ENCODE assay signal across 23 cellular contexts in genomic region chr6:40961831-40962230, GRCh38.
DNase-seq lines count a peak whose midpoint lies in the region; ATAC-seq and TF ChIP-seq lines count a peak whose summit lies in the region.
"Had no signal": no experiment of that assay in that cellular context is flagged by ENCODE, and none has a peak within 500 bp of the region (broad histone marks: within the 10 kb centered on the region; RNA-seq: fewer than 3 reads in every experiment).

No MANE protein-coding gene starts in this region.

- H3K4me1 Mint-ChIP-seq in activated naive CD8-positive, alpha-beta T cell treated with anti-CD3 and anti-CD28 coated beads, Interleukin-2, amount 10 ng/mL, durations not matched to agents 7 days and 5 days, result peaks cover 13% of the 10 kb centered on the region
- H3K4me1 Mint-ChIP-seq in activated naive CD8-positive, alpha-beta T cell treated with anti-CD3 and anti-CD28 coated beads for 36 hours, result peaks cover 8% of the 10 kb centered on the region

- H3K9me3 ChIP-seq in mammary epithelial cell (replicated peaks; ENCODE audit: insufficient read depth, low read length) (no peaks in the 10 kb centered on the region), smooth muscle cell (replicated peaks; ENCODE audit: low read depth) (no peaks in the 10 kb centered on the region)
- H3K9me3 ChIP-seq: colonic mucosa, esophagus squamous epithelium, left lung, ovary had no signal

- 90% methylated on average over 4 of the region's 4 CpGs for WGBS in mammary epithelial cell (ENCODE audit: low coverage, missing lambda C conversion rate)
- 100% methylated on average over 4 of the region's 4 CpGs for WGBS in smooth muscle cell (ENCODE audit: low lambda C conversion rate)

- H3K9ac ChIP-seq in KMS-11 (no peak overlapping the region), mammary epithelial cell (ENCODE audit: insufficient read depth, low read length) (no peak overlapping the region), smooth muscle cell (ENCODE audit: low read depth) (no peak overlapping the region)

- no peaks in the 10 kb centered on the region for H3K9me3 Mint-ChIP-seq in activated naive CD8-positive, alpha-beta T cell treated with anti-CD3 and anti-CD28 coated beads, Interleukin-2, amount 10 ng/mL, durations not matched to agents 7 days and 5 days
- no peaks in the 10 kb centered on the region for H3K9me3 Mint-ChIP-seq in activated naive CD8-positive, alpha-beta T cell treated with anti-CD3 and anti-CD28 coated beads for 36 hours
- H3K9me3 Mint-ChIP-seq: effector memory CD8-positive, alpha-beta T cell; nephron had no signal

- H4K20me1 ChIP-seq in KMS-11 (ENCODE audit: insufficient read depth), result no peaks in the 10 kb centered on the region
- H4K20me1 ChIP-seq in mammary epithelial cell (ENCODE audit: insufficient read depth, low read length), result no peaks in the 10 kb centered on the region
- no peaks in the 10 kb centered on the region for H4K20me1 ChIP-seq in smooth muscle cell (ENCODE audit: low read depth)

- H3K4me3 Mint-ChIP-seq in activated naive CD8-positive, alpha-beta T cell treated with anti-CD3 and anti-CD28 coated beads, Interleukin-2, amount 10 ng/mL, durations not matched to agents 7 days and 5 days, result peak overlapping the region; percentile 30
- H3K4me3 Mint-ChIP-seq in activated naive CD8-positive, alpha-beta T cell treated with anti-CD3 and anti-CD28 coated beads for 36 hours, result no peak overlapping the region
- H3K4me3 Mint-ChIP-seq: effector memory CD8-positive, alpha-beta T cell; nephron had no signal

- POLR2A ChIA-PET in activated naive CD8-positive, alpha-beta T cell treated with anti-CD3 and anti-CD28 coated beads, Interleukin-2, amount 10 ng/mL, durations not matched to agents 7 days and 5 days (lab: Charles Lee), result no interaction called here

- TSS peak; percentile 55 for BruUV-seq in mammary epithelial cell (replicated peaks; lab: Mats Ljungman, UMichigan)

- H3K36me3 Mint-ChIP-seq in activated naive CD8-positive, alpha-beta T cell treated with anti-CD3 and anti-CD28 coated beads, Interleukin-2, amount 10 ng/mL, durations not matched to agents 7 days and 5 days, result no peaks in the 10 kb centered on the region
- H3K36me3 Mint-ChIP-seq in activated naive CD8-positive, alpha-beta T cell treated with anti-CD3 and anti-CD28 coated beads for 36 hours, result no peaks in the 10 kb centered on the region

- H3K4me1 ChIP-seq in KMS-11 (ENCODE audit: low read depth, poor library complexity, severe bottlenecking) (peaks cover 11% of the 10 kb centered on the region), mammary epithelial cell (ENCODE audit: insufficient read depth, low read length) (peaks cover 61% of the 10 kb centered on the region), smooth muscle cell (ENCODE audit: low read depth) (no peaks in the 10 kb centered on the region)
- H3K4me1 ChIP-seq: colonic mucosa, left lung had no signal

- no peak overlapping the region for H3K27ac ChIP-seq in KMS-11
- peak overlapping the region; percentile 67 for H3K27ac ChIP-seq in mammary epithelial cell (ENCODE audit: insufficient read depth, low read depth, low read length)
- H3K27ac ChIP-seq in smooth muscle cell (ENCODE audit: low read depth), result peak overlapping the region; percentile 75
- H3K27ac ChIP-seq: colonic mucosa, left lung, ovary had no signal

- H3K79me2 ChIP-seq in KMS-11 (ENCODE audit: insufficient read depth, low read depth), result no peaks in the 10 kb centered on the region
- H3K79me2 ChIP-seq in mammary epithelial cell (ENCODE audit: insufficient read depth, low read length), result no peaks in the 10 kb centered on the region
- no peaks in the 10 kb centered on the region for H3K79me2 ChIP-seq in smooth muscle cell (ENCODE audit: low read depth)

- in situ Hi-C loops in mammary epithelial cell (cut with MboI; ENCODE audit: low sequenced_read_pairs in 2 of 2) (no loop called here), KBM-7 (cut with MboI; ENCODE audit: low pct_unique_long_range_greater_than_20kb, low sequenced_read_pairs) (no loop called here)

- dilution Hi-C loops in mammary epithelial cell (cut with HindIII; ENCODE audit: low sequenced_read_pairs), result no loop called here

- DNase-seq in activated naive CD8-positive, alpha-beta T cell treated with anti-CD3 and anti-CD28 coated beads, Interleukin-2, amount 10 ng/mL, durations not matched to agents 7 days and 5 days, result no peak
- DNase-seq in activated naive CD8-positive, alpha-beta T cell treated with anti-CD3 and anti-CD28 coated beads for 36 hours, result no peak
- DNase-seq in mammary epithelial cell (no peak), smooth muscle cell (lab: John Stamatoyannopoulos, UW; ENCODE audit: unreplicated experiment) (no peak), SKM-1 treated with dmso at 0.1 percent for 144 hours (lab: John Stamatoyannopoulos, UW; ENCODE audit: unreplicated experiment) (no peak), KBM-7 (no peak)
- DNase-seq: activated gamma-delta T cell treated with Interleukin-2 at 50 U/mL for 16 hours; amniotic stem cell; colonic mucosa; effector memory CD8-positive, alpha-beta T cell; esophagus squamous epithelium; H7; hypothalamus; left lung; midbrain; NCI-H2081; ovary; retina; stimulated activated CD4-positive, alpha-beta T cell treated with anti-CD3 and anti-CD28 coated beads, Interleukin-4, amount 100 ng/mL, for 24 hours; stimulated activated naive CD4-positive, alpha-beta T cell treated with Interleukin-2 at 50 U/mL for 16 hours had no signal

- no peak overlapping the region for H3K27ac Mint-ChIP-seq in activated naive CD8-positive, alpha-beta T cell treated with anti-CD3 and anti-CD28 coated beads, Interleukin-2, amount 10 ng/mL, durations not matched to agents 7 days and 5 days
- H3K27ac Mint-ChIP-seq in activated naive CD8-positive, alpha-beta T cell treated with anti-CD3 and anti-CD28 coated beads for 36 hours, result no peak overlapping the region
- H3K27ac Mint-ChIP-seq: effector memory CD8-positive, alpha-beta T cell; nephron had no signal

- no peaks in the 10 kb centered on the region for H3K36me3 ChIP-seq in KMS-11 (ENCODE audit: insufficient read depth)
- no peaks in the 10 kb centered on the region for H3K36me3 ChIP-seq in mammary epithelial cell (ENCODE audit: insufficient read depth, low read length)
- H3K36me3 ChIP-seq in smooth muscle cell (ENCODE audit: low read depth), result no peaks in the 10 kb centered on the region
- H3K36me3 ChIP-seq: colonic mucosa, esophagus squamous epithelium, left lung, ovary had no signal

- H3K27me3 ChIP-seq in KMS-11 (ENCODE audit: insufficient read depth, low read depth), result no peaks in the 10 kb centered on the region
- no peaks in the 10 kb centered on the region for H3K27me3 ChIP-seq in mammary epithelial cell (ENCODE audit: insufficient read depth, low read length)
- H3K27me3 ChIP-seq in smooth muscle cell (ENCODE audit: low read depth), result no peaks in the 10 kb centered on the region
- H3K27me3 ChIP-seq: colonic mucosa, esophagus squamous epithelium, left lung, ovary had no signal

- intact Hi-C loops in mammary epithelial cell (cut with micrococcal nuclease), result no loop called here

- H3K27me3 Mint-ChIP-seq in activated naive CD8-positive, alpha-beta T cell treated with anti-CD3 and anti-CD28 coated beads, Interleukin-2, amount 10 ng/mL, durations not matched to agents 7 days and 5 days, result peaks cover 4% of the 10 kb centered on the region
- H3K27me3 Mint-ChIP-seq in activated naive CD8-positive, alpha-beta T cell treated with anti-CD3 and anti-CD28 coated beads for 36 hours, result no peaks in the 10 kb centered on the region

- peak overlapping the region; percentile 9; the same call in 1 of the 2 replicates for H2AFZ ChIP-seq in KMS-11 (ENCODE audit: low read depth)
- H2AFZ ChIP-seq in mammary epithelial cell (ENCODE audit: low read depth, low read length), result no peak overlapping the region
- H2AFZ ChIP-seq in smooth muscle cell (ENCODE audit: low read depth), result no peak overlapping the region

- H3F3A ChIP-seq in smooth muscle cell (ENCODE audit: low read depth), result peaks cover 7% of the 10 kb centered on the region

- TF ChIP-seq CTCF in KMS-11 (conservative IDR thresholded peaks at IDR 0.05; ENCODE audit: low read depth, low read length) (no peak), mammary epithelial cell (conservative IDR thresholded peaks at IDR 0.05 in 1 of 2, IDR thresholded peaks at IDR 0.05 in 1 of 2; ENCODE audit: extremely low read depth in 1 of 2, insufficient read depth in 1 of 2, low read depth in 1 of 2, low read length in 2 of 2) (no peak), smooth muscle cell (IDR thresholded peaks at IDR 0.05; ENCODE audit: borderline replicate concordance, insufficient read depth, poor library complexity, severe bottlenecking) (no peak)

- CTCF ChIA-PET in mammary epithelial cell (lab: Charles Lee; ENCODE audit: low non-redundant PET), result interaction anchor here (0.6 kb wide), 1 partner anchor 48 kb away, joined by 3 read pairs; no protein-coding TSS in a partner anchor

- H3K4me3 ChIP-seq in KMS-11 (IDR thresholded peaks at IDR 0.05; ENCODE audit: insufficient read depth, low read depth, low read length), result no peak overlapping the region
- H3K4me3 ChIP-seq in mammary epithelial cell (replicated peaks in 1 of 3; ENCODE audit: insufficient read depth in 1 of 3, low read depth in 2 of 3, low read length in 3 of 3), result no peak overlapping the region
- no peak overlapping the region for H3K4me3 ChIP-seq in smooth muscle cell
- H3K4me3 ChIP-seq: colonic mucosa, esophagus squamous epithelium, left lung, ovary had no signal

- no peak overlapping the region; the same call in 1 of the 2 replicates for H3K4me2 ChIP-seq in KMS-11
- H3K4me2 ChIP-seq in mammary epithelial cell (ENCODE audit: insufficient read depth, low read depth, low read length), result peak overlapping the region; percentile 12
- H3K4me2 ChIP-seq in smooth muscle cell, result no peak overlapping the region

- no peak for ATAC-seq in activated naive CD8-positive, alpha-beta T cell treated with anti-CD3 and anti-CD28 coated beads, Interleukin-2, amount 10 ng/mL, durations not matched to agents 7 days and 5 days (ENCODE audit: low read depth)
- ATAC-seq in GM18907 (IDR thresholded peaks at IDR 0.05; ENCODE audit: unreplicated experiment), result no peak
- ATAC-seq: effector memory CD8-positive, alpha-beta T cell had no signal
